In genomic region chr2:147463881-147464520, GRCh38 we compare ENCODE assay signal across 11 cellular contexts.
DNase-seq lines count a peak whose midpoint lies in the region; ATAC-seq and TF ChIP-seq lines count a peak whose summit lies in the region.
"Had no signal": no experiment of that assay in that cellular context is flagged by ENCODE, and none has a peak within 500 bp of the region (broad histone marks: within the 10 kb centered on the region; RNA-seq: fewer than 3 reads in every experiment).

No MANE protein-coding gene starts in this region.

- peak; percentile 98 for ATAC-seq in HG03066 (IDR thresholded peaks at IDR 0.05; ENCODE audit: low read depth, unreplicated experiment)

- no peak overlapping the region for H3K4me3 Mint-ChIP-seq in endodermal cell

- CTCF ChIA-PET in RWPE1 (lab: Yijun Ruan, JAX) = interaction anchor here (0.7 kb wide), 1 partner anchor 13 kb away, joined by 3 read pairs; no protein-coding TSS in a partner anchor

- no peaks in the 10 kb centered on the region for H3K36me3 ChIP-seq in endodermal cell (ENCODE audit: control insufficient read depth, insufficient read depth, low read length)
- H3K36me3 ChIP-seq: thyroid gland had no signal

- peaks cover 11% of the 10 kb centered on the region for H3K4me1 ChIP-seq in endodermal cell (ENCODE audit: control insufficient read depth, insufficient read depth, low read length)
- H3K4me1 ChIP-seq: thyroid gland had no signal

- peak overlapping the region; percentile 6 for H3K27ac Mint-ChIP-seq in endodermal cell

- H3K4me3 ChIP-seq in endodermal cell (ENCODE audit: low read length) = peak overlapping the region; percentile 27
- H3K4me3 ChIP-seq: thyroid gland had no signal

- no peaks in the 10 kb centered on the region for H3K27me3 Mint-ChIP-seq in endodermal cell (ENCODE audit: insufficient read depth)

- in situ Hi-C loops in Caki2 (cut with HindIII; ENCODE audit: low pct_unique_long_range_greater_than_20kb, low sequenced_read_pairs) = no loop called here

- no peaks in the 10 kb centered on the region for H3K36me3 Mint-ChIP-seq in endodermal cell (ENCODE audit: low read depth)

- H3K9ac ChIP-seq in endodermal cell (ENCODE audit: extremely low read depth, low read length, poor library complexity, severe bottlenecking) = no peak overlapping the region

- no peak for TF ChIP-seq CTCF in GM20000 (IDR thresholded peaks at IDR 0.05; ENCODE audit: extremely low read depth, missing control alignments)
- TF ChIP-seq CTCF in endodermal cell (conservative IDR thresholded peaks at IDR 0.05) = no peak
- no peak for TF ChIP-seq CTCF in RWPE1 (conservative IDR thresholded peaks at IDR 0.05; ENCODE audit: low read depth)

- DNase-seq in Caki2 (ENCODE audit: low read depth) (peak; percentile 76), GM20000 (ENCODE audit: low spot score) (peak; percentile 21), endodermal cell (no peak), RWPE1 (ENCODE audit: low spot score) (no peak), caudate nucleus (lab: John Stamatoyannopoulos, UW) (no peak), epidermal melanocyte (ENCODE audit: insufficient read length, low spot score) (no peak), NCI-H510A (lab: John Stamatoyannopoulos, UW) (no peak)
- DNase-seq: foreskin melanocyte, NCI-H1694 treated with DMSO at 0.1 percent for 48 hours, thyroid gland had no signal

- no peaks in the 10 kb centered on the region for H3K9me3 ChIP-seq in endodermal cell (ENCODE audit: control insufficient read depth, low read length)
- H3K9me3 ChIP-seq: thyroid gland had no signal

- POLR2A ChIA-PET in RWPE1 (lab: Yijun Ruan, JAX; ENCODE audit: low non-redundant PET) = no interaction called here

- H3K27me3 ChIP-seq in endodermal cell (ENCODE audit: control insufficient read depth, insufficient read depth, low read length, poor library complexity, severe bottlenecking) = no peaks in the 10 kb centered on the region
- H3K27me3 ChIP-seq: thyroid gland had no signal

- 86 to 89% methylated on average over 5 to 8 of the region's 8 CpGs for WGBS in endodermal cell (ENCODE audit: insufficient coverage in 1 of 2, insufficient read length in 1 of 2), 2 experiments

- H3K9me3 Mint-ChIP-seq in endodermal cell = no peaks in the 10 kb centered on the region

- H3K27ac ChIP-seq in endodermal cell (ENCODE audit: low read depth, low read length) (no peak overlapping the region), RWPE1 (no peak overlapping the region), caudate nucleus (ENCODE audit: low read depth, low read length) (no peak overlapping the region)
- H3K27ac ChIP-seq: thyroid gland had no signal

- peaks cover 53% of the 10 kb centered on the region for H3K4me1 Mint-ChIP-seq in endodermal cell

Comparison
In these comparisons a context has a peak if more than half of its experiments do, and no peak if none do; other contexts are left out.
1. DNase-seq: peak in Caki2 (single experiment) and GM20000 (single experiment); none in endodermal cell (single experiment), RWPE1 (single experiment), caudate nucleus (0 of 61), epidermal melanocyte (single experiment) and NCI-H510A (single experiment).